18 cellular contexts compared by ENCODE assay signal in genomic region chr9:120395374-120395773, GRCh38.
A peak's percentile ranks its signal among the peaks of the same experiment; 100 is the strongest.
DNase-seq lines count a peak whose midpoint lies in the region; ATAC-seq and TF ChIP-seq lines count a peak whose summit lies in the region.
"Had no signal": no experiment of that assay in that cellular context is flagged by ENCODE, and none has a peak within 500 bp of the region (broad histone marks: within the 10 kb centered on the region; RNA-seq: fewer than 3 reads in every experiment).

No MANE protein-coding gene starts in this region.

- TF ChIP-seq CTCF in IMR-90 (conservative IDR thresholded peaks at IDR 0.05; ENCODE audit: low read depth, low read length) (no peak), foreskin keratinocyte (conservative IDR thresholded peaks at IDR 0.05) (no peak)

- H3K4ac ChIP-seq in IMR-90 (ENCODE audit: low read depth, low read length) = peak overlapping the region; percentile 78

- H3K4me3 Mint-ChIP-seq in activated naive CD8-positive, alpha-beta T cell = no peak overlapping the region
- no peak overlapping the region for H3K4me3 Mint-ChIP-seq in activated naive CD8-positive, alpha-beta T cell treated with anti-CD3 and anti-CD28 coated beads for 36 hours
- no peak overlapping the region for H3K4me3 Mint-ChIP-seq in effector memory CD8-positive, alpha-beta T cell

- H3K9me3 ChIP-seq in IMR-90 (ENCODE audit: control insufficient read depth, insufficient read depth, low read length) = no peaks in the 10 kb centered on the region

- H3K4me1 ChIP-seq in IMR-90 (ENCODE audit: control insufficient read depth, insufficient read depth, low read length) = peaks cover 34% of the 10 kb centered on the region
- no peaks in the 10 kb centered on the region for H3K4me1 ChIP-seq in foreskin keratinocyte

- H4K91ac ChIP-seq in IMR-90 (ENCODE audit: insufficient read depth, low read depth, low read length) = peak overlapping the region; percentile 71

- no peak for ATAC-seq in IMR-90 (ENCODE audit: low read depth)
- ATAC-seq in effector memory CD8-positive, alpha-beta T cell (replicated peaks) = no peak
- ATAC-seq in foreskin keratinocyte = no peak

- DNase-seq in activated naive CD8-positive, alpha-beta T cell treated with anti-CD3 and anti-CD28 coated beads for 36 hours = no peak
- DNase-seq in IMR-90 = no peak
- no peak for DNase-seq in effector memory CD8-positive, alpha-beta T cell
- DNase-seq in posterior vena cava (ENCODE audit: low spot score) = peak; percentile 47
- DNase-seq in foreskin keratinocyte = no peak
- DNase-seq in activated gamma-delta T cell treated with Interleukin-2 at 50 U/mL for 16 hours = no peak
- no peak for DNase-seq in HuH-7 (ENCODE audit: low spot score)
- DNase-seq: C1 segment of cervical spinal cord; Calu3; DMS79; H7; NCI-H1417 treated with DMSO at 0.1 percent for 48 hours; NCI-H1930; NCI-H2171; NCI-H446 treated with DMSO at 0.1 percent for 48 hours; NK-92 treated with Interleukin-12 subunit alpha and Interleukin-12 subunit beta, amount 100 ng/mL, for 24 hours; OCI-M1 had no signal

- peaks cover 33% of the 10 kb centered on the region for H3K4me1 Mint-ChIP-seq in activated naive CD8-positive, alpha-beta T cell (ENCODE audit: low read depth)
- peaks cover 28% of the 10 kb centered on the region for H3K4me1 Mint-ChIP-seq in activated naive CD8-positive, alpha-beta T cell treated with anti-CD3 and anti-CD28 coated beads for 36 hours
- H3K4me1 Mint-ChIP-seq in effector memory CD8-positive, alpha-beta T cell (ENCODE audit: low read depth in 2 of 2) = peaks cover 17 to 20% of the 10 kb centered on the region in 2 donors

- POLR2A ChIA-PET in IMR-90 (lab: Charles Lee; ENCODE audit: unreplicated experiment) = no interaction called here

- peak overlapping the region; percentile 43; the same call in 1 of the 2 replicates for H3K27ac ChIP-seq in IMR-90 (ENCODE audit: insufficient read depth, low read length)
- H3K27ac ChIP-seq in foreskin keratinocyte = no peak overlapping the region

- CTCF ChIA-PET in IMR-90 (lab: Yijun Ruan, JAX) = interaction anchor here (1.2 to 1.4 kb wide), 2 partner anchors 46 to 82 kb away, joined by 4 to 7 read pairs; no protein-coding TSS in a partner anchor

- TF ChIP-seq RAD21 in IMR-90 (IDR thresholded peaks at IDR 0.05; ENCODE audit: low read length) = no peak

- H2AFZ ChIP-seq in IMR-90 (replicated peaks; ENCODE audit: low read length, poor library complexity) = no peak overlapping the region

- no CpG with 5 or more reads among the region's 7 CpGs for WGBS in IMR-90 (ENCODE audit: extremely low coverage in 2 of 2, insufficient read length in 1 of 2), 2 experiments

- H3K36me3 Mint-ChIP-seq in activated naive CD8-positive, alpha-beta T cell = peaks cover 19% of the 10 kb centered on the region
- H3K36me3 Mint-ChIP-seq in activated naive CD8-positive, alpha-beta T cell treated with anti-CD3 and anti-CD28 coated beads for 36 hours = peaks cover 28% of the 10 kb centered on the region
- peaks cover 51% of the 10 kb centered on the region for H3K36me3 Mint-ChIP-seq in effector memory CD8-positive, alpha-beta T cell (ENCODE audit: insufficient read depth)

- peak overlapping the region in 1 of 2 experiments; percentile 26; a peak in 2 of 4 replicates for H4K8ac ChIP-seq in IMR-90 (ENCODE audit: low read depth in 2 of 2, low read length in 2 of 2)

- in situ Hi-C loops in IMR-90 (cut with MboI; ENCODE audit: low sequenced_read_pairs) = no loop called here

- 0 out of 2 replicates have a peak overlapping the region, but pooled peaks have one; percentile 8 for H3K23ac ChIP-seq in IMR-90 (ENCODE audit: low read depth, low read length)

- H3K36me3 ChIP-seq in IMR-90 (ENCODE audit: control insufficient read depth, insufficient read depth, low read length) = peaks cover 25% of the 10 kb centered on the region

- H2AK5ac ChIP-seq in IMR-90 (ENCODE audit: low read depth, low read length) = peak overlapping the region; percentile 61

- no peaks in the 10 kb centered on the region for H3K9me3 Mint-ChIP-seq in activated naive CD8-positive, alpha-beta T cell (ENCODE audit: low read depth)
- no peaks in the 10 kb centered on the region for H3K9me3 Mint-ChIP-seq in activated naive CD8-positive, alpha-beta T cell treated with anti-CD3 and anti-CD28 coated beads for 36 hours
- no peaks in the 10 kb centered on the region for H3K9me3 Mint-ChIP-seq in effector memory CD8-positive, alpha-beta T cell

- dilution Hi-C loops in IMR-90 (cut with HindIII; ENCODE audit: low sequenced_read_pairs, unreplicated experiment) = no loop called here

- no peak overlapping the region for H2AK9ac ChIP-seq in IMR-90 (replicated peaks; ENCODE audit: low read depth, low read length, poor library complexity)

- no peak for TF ChIP-seq POLR2A in IMR-90 (IDR thresholded peaks at IDR 0.05; ENCODE audit: low read depth, low read length)

- no peaks in the 10 kb centered on the region for H4K20me1 ChIP-seq in IMR-90 (ENCODE audit: insufficient read depth, low read length)

- intact Hi-C loops in IMR-90 (cut with micrococcal nuclease) = loop anchor here (2.0 to 5.0 kb wide), 2 partner anchors 37 to 79 kb away; no protein-coding TSS in a partner anchor
- intact Hi-C loops in posterior vena cava (cut with DNase I) = no loop called here

- H3K9me1 ChIP-seq in IMR-90 (ENCODE audit: insufficient read depth, low read length) = peaks cover 34% of the 10 kb centered on the region

- H3K14ac ChIP-seq in IMR-90 (replicated peaks; ENCODE audit: low read depth, low read length) = peak overlapping the region; percentile 10; the same call in 1 of the 2 replicates

- H3K56ac ChIP-seq in IMR-90 (ENCODE audit: extremely low read depth, insufficient read depth, low read length) = no peak overlapping the region

- no peak overlapping the region for H3K9ac ChIP-seq in IMR-90 (ENCODE audit: low read depth, low read length)

- H2BK5ac ChIP-seq in IMR-90 (ENCODE audit: low read depth, low read length, poor library complexity, severe bottlenecking) = peak overlapping the region; percentile 79

- 0 out of 3 replicates have a peak overlapping the region, but pooled peaks have one; percentile 34 for H2BK15ac ChIP-seq in IMR-90 (ENCODE audit: low read depth, low read length)

- peak overlapping the region; percentile 54 for H3K27ac Mint-ChIP-seq in activated naive CD8-positive, alpha-beta T cell
- H3K27ac Mint-ChIP-seq in activated naive CD8-positive, alpha-beta T cell treated with anti-CD3 and anti-CD28 coated beads for 36 hours = no peak overlapping the region
- H3K27ac Mint-ChIP-seq in effector memory CD8-positive, alpha-beta T cell = peak overlapping the region; percentile 89 to 93

- no peak overlapping the region for H4K5ac ChIP-seq in IMR-90 (ENCODE audit: low read depth, low read length)

- peaks cover 4 to 12% of the 10 kb centered on the region in 2 experiments; a peak in 3 of 4 replicates for H3K79me1 ChIP-seq in IMR-90 (ENCODE audit: low read depth in 1 of 2, low read length in 2 of 2)

- H3K27me3 ChIP-seq in IMR-90 (ENCODE audit: control insufficient read depth, insufficient read depth, low read length) (no peaks in the 10 kb centered on the region), foreskin keratinocyte (no peaks in the 10 kb centered on the region)

- BruUV-seq in IMR-90 (replicated peaks; lab: Mats Ljungman, UMichigan) = no TSS peak

- H3K4me3 ChIP-seq in IMR-90 (ENCODE audit: insufficient read depth, low read depth, low read length) = no peak overlapping the region

- no peak overlapping the region for H3K4me2 ChIP-seq in IMR-90 (ENCODE audit: low read depth, low read length)

- no peaks in the 10 kb centered on the region for H3K27me3 Mint-ChIP-seq in activated naive CD8-positive, alpha-beta T cell
- no peaks in the 10 kb centered on the region for H3K27me3 Mint-ChIP-seq in activated naive CD8-positive, alpha-beta T cell treated with anti-CD3 and anti-CD28 coated beads for 36 hours
- H3K27me3 Mint-ChIP-seq in effector memory CD8-positive, alpha-beta T cell = no peaks in the 10 kb centered on the region

- peak overlapping the region; percentile 71 for H3K18ac ChIP-seq in IMR-90 (ENCODE audit: low read depth, low read length)

- H2BK120ac ChIP-seq in IMR-90 (ENCODE audit: low read depth, low read length) = peak overlapping the region; percentile 98

- H2BK20ac ChIP-seq in IMR-90 (ENCODE audit: low read depth, low read length) = peak overlapping the region; percentile 81

TF ChIP-seq in IMR-90, 13 proteins besides CTCF, POLR2A, EP300 and RAD21:
- TF ChIP-seq MAFK (IDR thresholded peaks at IDR 0.05; ENCODE audit: low read depth, low read length) (no peak), BHLHE40 (IDR thresholded peaks at IDR 0.05; ENCODE audit: low read depth, low read length) (no peak), USF2 (IDR thresholded peaks at IDR 0.05; ENCODE audit: low read depth, low read length) (no peak), MAZ (IDR thresholded peaks at IDR 0.05; ENCODE audit: borderline replicate concordance, low read depth, low read length) (no peak), MXI1 (IDR thresholded peaks at IDR 0.05; ENCODE audit: borderline replicate concordance, low read depth, low read length) (no peak), NFE2L2 (IDR thresholded peaks at IDR 0.05; ENCODE audit: low read depth, low read length) (no peak), FOS (IDR thresholded peaks at IDR 0.05; ENCODE audit: low read depth, low read length) (no peak), SMC3 (IDR thresholded peaks at IDR 0.05; ENCODE audit: low read depth, low read length) (no peak), RCOR1 (IDR thresholded peaks at IDR 0.05; ENCODE audit: insufficient replicate concordance, low read length) (no peak), CHD1 (IDR thresholded peaks at IDR 0.05; ENCODE audit: low read depth, low read length) (no peak), RFX5 (IDR thresholded peaks at IDR 0.05; ENCODE audit: low read depth, low read length) (no peak), CEBPB (IDR thresholded peaks at IDR 0.05; ENCODE audit: low read depth, low read length) (no peak)
- TF ChIP-seq, protein P1, sequence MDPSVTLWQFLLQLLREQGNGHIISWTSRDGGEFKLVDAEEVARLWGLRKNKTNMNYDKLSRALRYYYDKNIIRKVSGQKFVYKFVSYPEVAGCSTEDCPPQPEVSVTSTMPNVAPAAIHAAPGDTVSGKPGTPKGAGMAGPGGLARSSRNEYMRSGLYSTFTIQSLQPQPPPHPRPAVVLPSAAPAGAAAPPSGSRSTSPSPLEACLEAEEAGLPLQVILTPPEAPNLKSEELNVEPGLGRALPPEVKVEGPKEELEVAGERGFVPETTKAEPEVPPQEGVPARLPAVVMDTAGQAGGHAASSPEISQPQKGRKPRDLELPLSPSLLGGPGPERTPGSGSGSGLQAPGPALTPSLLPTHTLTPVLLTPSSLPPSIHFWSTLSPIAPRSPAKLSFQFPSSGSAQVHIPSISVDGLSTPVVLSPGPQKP (IDR thresholded peaks at IDR 0.05; ENCODE audit: borderline replicate concordance, low read depth, low read length) = no peak
